In the genomic region with DNA sequence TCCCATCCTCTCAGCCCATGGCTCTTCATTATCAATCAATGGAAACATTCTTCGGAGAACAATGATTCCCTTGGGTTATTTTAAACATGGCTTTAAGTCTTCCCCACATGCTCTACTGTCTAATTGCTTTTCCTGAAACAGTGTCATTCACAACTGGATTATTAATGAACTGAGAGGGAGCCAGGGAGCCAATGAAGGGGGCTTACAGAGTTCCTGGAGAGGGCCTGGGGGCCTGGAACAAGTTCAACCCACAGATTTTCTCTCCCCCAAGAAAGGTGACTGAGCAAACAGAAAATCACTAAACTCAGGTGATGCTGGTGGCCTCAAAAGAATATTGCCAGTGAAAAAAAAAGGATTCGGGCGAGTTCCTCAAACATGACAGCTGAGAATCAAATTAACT, we compare ENCODE assay signal across 1 cellular context.
TF ChIP-seq lines count a peak whose summit lies in the region.

No MANE protein-coding gene starts in this region.

TF ChIP-seq in H1, 55 proteins besides CTCF, POLR2A, EP300 and RAD21:
- no peak for TF ChIP-seq HDAC6 (IDR thresholded peaks at IDR 0.05; ENCODE audit: low read depth, low read length)
- TF ChIP-seq TAF7 (optimal IDR thresholded peaks at IDR 0.05; ENCODE audit: borderline replicate concordance, low read depth, low read length) = no peak
- TF ChIP-seq CHD2 (IDR thresholded peaks at IDR 0.05; ENCODE audit: low read length) = no peak
- no peak for TF ChIP-seq CTBP2 (IDR thresholded peaks at IDR 0.05; ENCODE audit: borderline replicate concordance, insufficient read depth, insufficient read length, low read length)
- TF ChIP-seq TAF1 (IDR thresholded peaks at IDR 0.05; ENCODE audit: low read depth, low read length) = no peak
- no peak for TF ChIP-seq PHF8 (conservative IDR thresholded peaks at IDR 0.05; ENCODE audit: low read depth, low read length)
- no peak for TF ChIP-seq E2F6 (IDR thresholded peaks at IDR 0.05)
- TF ChIP-seq KDM4A (IDR thresholded peaks at IDR 0.05; ENCODE audit: low read depth, low read length, severe bottlenecking) = no peak
- no peak for TF ChIP-seq BCL11A (IDR thresholded peaks at IDR 0.05; ENCODE audit: low read depth in 2 of 2, low read length in 2 of 2)
- TF ChIP-seq BRCA1 (IDR thresholded peaks at IDR 0.05; ENCODE audit: low read depth, low read length) = no peak
- no peak for TF ChIP-seq KDM1A (IDR thresholded peaks at IDR 0.05; ENCODE audit: borderline replicate concordance, low read length)
- no peak for TF ChIP-seq RBBP5 (IDR thresholded peaks at IDR 0.05; ENCODE audit: borderline replicate concordance, low read depth, low read length)
- no peak for TF ChIP-seq NRF1 (IDR thresholded peaks at IDR 0.05; ENCODE audit: low read depth, low read length)
- TF ChIP-seq SIN3A (conservative IDR thresholded peaks at IDR 0.05 in 1 of 2, IDR thresholded peaks at IDR 0.05 in 1 of 2; ENCODE audit: low read depth in 1 of 2, low read length in 2 of 2) = no peak
- no peak for TF ChIP-seq GABPA (IDR thresholded peaks at IDR 0.05; ENCODE audit: borderline replicate concordance, insufficient read depth, low read length)
- TF ChIP-seq HDAC2 (IDR thresholded peaks at IDR 0.05; ENCODE audit: borderline replicate concordance in 1 of 2, low read depth in 2 of 2, low read length in 2 of 2) = no peak
- no peak for TF ChIP-seq CREB1 (IDR thresholded peaks at IDR 0.05)
